ENCODE assay signal across 5 cellular contexts in genomic region chr15:97350813-97351212, GRCh38.
"Had no signal": no experiment of that assay in that cellular context is flagged by ENCODE, and none has a peak within 500 bp of the region (broad histone marks: within the 10 kb centered on the region; RNA-seq: fewer than 3 reads in every experiment).

No MANE protein-coding gene starts in this region.

- H3K27ac Mint-ChIP-seq: H9 had no signal

- H3K27ac ChIP-seq: KMS-11 had no signal

- ATAC-seq: K562 had no signal

- H3K4me2 ChIP-seq: KMS-11 had no signal

- H3K4me3 ChIP-seq: K562 had no signal

- DNase-seq: H9, HCEC 1CT, IMR-90 had no signal

- H3K9ac ChIP-seq: KMS-11 had no signal
